ENCODE assay signal across 1 cellular context in the genomic region with DNA sequence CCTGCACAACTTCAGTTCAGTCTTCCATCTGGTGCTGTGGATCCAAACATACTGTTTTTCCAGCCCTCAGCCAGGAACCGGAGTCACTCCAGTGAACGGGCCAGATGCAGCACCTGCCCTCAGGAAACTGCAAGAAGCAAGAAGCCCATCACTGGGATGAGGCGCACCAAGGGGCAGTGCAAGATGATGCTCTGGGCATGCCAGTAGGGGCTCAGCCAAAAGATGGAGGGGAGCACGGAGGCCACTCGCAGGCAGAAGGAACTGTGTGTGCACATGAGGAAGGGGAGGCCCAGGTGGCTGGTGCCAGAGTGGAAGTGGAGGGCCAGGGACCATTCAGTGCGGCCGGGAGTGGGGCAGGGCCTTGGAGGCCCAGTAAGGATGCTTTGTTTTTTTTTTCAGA.
TF ChIP-seq lines count a peak whose summit lies in the region.

No MANE protein-coding gene starts in this region.

TF ChIP-seq in IMR-90, 13 proteins besides CTCF, POLR2A, EP300 and RAD21 (continued from another document):
- TF ChIP-seq, protein P1, sequence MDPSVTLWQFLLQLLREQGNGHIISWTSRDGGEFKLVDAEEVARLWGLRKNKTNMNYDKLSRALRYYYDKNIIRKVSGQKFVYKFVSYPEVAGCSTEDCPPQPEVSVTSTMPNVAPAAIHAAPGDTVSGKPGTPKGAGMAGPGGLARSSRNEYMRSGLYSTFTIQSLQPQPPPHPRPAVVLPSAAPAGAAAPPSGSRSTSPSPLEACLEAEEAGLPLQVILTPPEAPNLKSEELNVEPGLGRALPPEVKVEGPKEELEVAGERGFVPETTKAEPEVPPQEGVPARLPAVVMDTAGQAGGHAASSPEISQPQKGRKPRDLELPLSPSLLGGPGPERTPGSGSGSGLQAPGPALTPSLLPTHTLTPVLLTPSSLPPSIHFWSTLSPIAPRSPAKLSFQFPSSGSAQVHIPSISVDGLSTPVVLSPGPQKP (IDR thresholded peaks at IDR 0.05; ENCODE audit: borderline replicate concordance, low read depth, low read length) = no peak
- TF ChIP-seq BHLHE40 (IDR thresholded peaks at IDR 0.05; ENCODE audit: low read depth, low read length) = no peak
- no peak for TF ChIP-seq MAZ (IDR thresholded peaks at IDR 0.05; ENCODE audit: borderline replicate concordance, low read depth, low read length)
- TF ChIP-seq RFX5 (IDR thresholded peaks at IDR 0.05; ENCODE audit: low read depth, low read length) = no peak
- no peak for TF ChIP-seq MAFK (IDR thresholded peaks at IDR 0.05; ENCODE audit: low read depth, low read length)
